ENCODE assay signal across 7 cellular contexts in the genomic region with DNA sequence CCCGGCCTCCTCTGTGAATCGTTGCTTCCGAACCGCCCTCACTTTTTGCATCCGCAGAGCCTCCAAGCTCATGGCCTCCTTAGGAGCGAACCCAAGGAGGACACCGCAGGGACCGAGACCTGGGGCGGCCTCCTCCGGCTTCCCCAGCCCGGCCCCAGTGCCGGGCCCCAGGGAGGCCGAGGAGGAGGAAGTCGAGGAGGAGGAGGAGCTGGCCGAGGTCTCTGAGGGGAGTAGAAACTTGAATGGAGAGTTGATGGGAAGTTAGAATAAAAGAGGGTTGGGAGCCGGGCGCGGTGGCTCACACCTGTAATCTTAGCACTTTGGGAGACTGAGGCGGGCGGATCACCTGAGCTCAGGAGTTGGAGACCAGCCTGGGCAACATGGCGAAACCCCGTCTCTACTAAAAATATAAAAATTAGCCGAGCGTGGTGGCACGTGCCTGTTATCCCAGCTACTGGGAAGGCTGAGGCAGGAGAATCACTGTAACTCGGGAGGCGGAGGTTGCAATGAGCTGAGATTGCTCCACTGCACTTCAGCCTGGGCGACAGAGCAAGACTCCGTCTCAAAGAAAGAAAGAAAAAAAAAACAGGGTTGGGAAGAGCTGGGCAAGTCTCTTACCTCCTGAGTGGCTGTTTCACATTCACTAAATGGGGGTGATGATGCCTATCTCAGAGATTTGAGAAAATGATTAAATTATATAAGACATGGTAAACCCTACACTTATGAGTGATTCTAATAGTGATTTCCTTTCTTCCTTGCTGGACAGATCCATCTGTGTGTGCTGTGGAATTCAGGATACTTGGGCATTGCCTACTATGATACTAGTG. TPM values are rescaled to one million over a fixed set of nuclear protein-coding genes. Genes with fewer than 3 reads are reported as not detected.
A peak's percentile ranks its signal among the peaks of the same experiment; 100 is the strongest.
DNase-seq lines count a peak whose midpoint lies in the region; ATAC-seq and TF ChIP-seq lines count a peak whose summit lies in the region.
"Had no signal": no experiment of that assay in that cellular context is flagged by ENCODE, and none has a peak within 500 bp of the region (broad histone marks: within the 10 kb centered on the region; RNA-seq: fewer than 3 reads in every experiment).

No MANE protein-coding gene starts in this region.

- H3K27me3 ChIP-seq in iPS DF 6.9 (ENCODE audit: control insufficient read depth, insufficient read depth, low read length) (no peaks in the 10 kb centered on the region), uterus (no peaks in the 10 kb centered on the region)

- H3K27ac ChIP-seq in RWPE1 (peak overlapping the region; percentile 96), iPS DF 6.9 (ENCODE audit: low read length) (no peak overlapping the region), uterus (peak overlapping the region; percentile 71 to 80)

- POLR2A ChIA-PET in RWPE1 (lab: Yijun Ruan, JAX; ENCODE audit: low non-redundant PET): no interaction called here

- TF ChIP-seq CTCF in GM12865 (IDR thresholded peaks at IDR 0.05; ENCODE audit: insufficient read depth, low read depth, low read length, missing control alignments): no peak
- TF ChIP-seq CTCF in RWPE1 (conservative IDR thresholded peaks at IDR 0.05; ENCODE audit: low read depth): no peak
- no peak for TF ChIP-seq CTCF in uterus (IDR thresholded peaks at IDR 0.05)

- no peak for ATAC-seq in GM18519 (IDR thresholded peaks at IDR 0.05; ENCODE audit: low FRiP score, unreplicated experiment)
- no peak for ATAC-seq in HG03469 (IDR thresholded peaks at IDR 0.05; ENCODE audit: unreplicated experiment)

- CTCF ChIA-PET in RWPE1 (lab: Yijun Ruan, JAX): interaction anchor here (0.6 to 1.7 kb wide), 2 partner anchors 29 to 46 kb away, joined by 3 to 5 read pairs; no protein-coding TSS in a partner anchor

- H3K36me3 ChIP-seq in iPS DF 6.9 (ENCODE audit: control insufficient read depth, insufficient read depth, low read length): no peaks in the 10 kb centered on the region
- no peaks in the 10 kb centered on the region for H3K36me3 ChIP-seq in uterus

- peak overlapping the region; percentile 90 for H3K4me3 ChIP-seq in GM12865 (ENCODE audit: low read depth, low read length)
- peak overlapping the region; percentile 35; the same call in 1 of the 2 replicates for H3K4me3 ChIP-seq in iPS DF 6.9 (ENCODE audit: low read length)
- H3K4me3 ChIP-seq in uterus: peak overlapping the region; percentile 60 to 85

- TF ChIP-seq POLR2A in uterus (IDR thresholded peaks at IDR 0.05): no peak

- no CpG with 5 or more reads among the region's 29 CpGs for WGBS in iPS DF 6.9 (ENCODE audit: insufficient coverage, insufficient read length)

- H3K9me3 ChIP-seq in iPS DF 6.9 (ENCODE audit: control insufficient read depth, insufficient read depth, low read length) (no peaks in the 10 kb centered on the region), uterus (no peaks in the 10 kb centered on the region)

- intact Hi-C loops in uterus (cut with DNase I; ENCODE audit: low total_unique reads): no loop called here

- H3K4me1 ChIP-seq in iPS DF 6.9 (ENCODE audit: control insufficient read depth, insufficient read depth, low read length): peaks cover 12% of the 10 kb centered on the region; the same call in 1 of the 2 replicates
- peaks cover 0 to 13% of the 10 kb centered on the region in 2 donors for H3K4me1 ChIP-seq in uterus

- DNase-seq in GM12865 (ENCODE audit: low read depth): peak; percentile 62
- peak; percentile 31 for DNase-seq in RWPE1 (ENCODE audit: low spot score)
- no peak for DNase-seq in iPS DF 6.9 (ENCODE audit: low read depth, low spot score)
- DNase-seq in uterus: no peak

RNA-seq across cellular contexts. Expression of a gene that starts 0.8 kb away (rescaled TPM):
- 10 to 100 TPM in 3 of 4 donors, not detected in 1; 16.7 to 41.5 (median 22.1) TPM for total RNA-seq in uterus

RNA-seq across cellular contexts. Expression of a gene that starts 4.3 kb away (rescaled TPM):
- 100 to 1,000 TPM; 173 to 328 (median 216) TPM for total RNA-seq in uterus

RNA-seq across cellular contexts. Expression of a gene that starts 11.5 kb away (rescaled TPM):
- 100 to 1,000 TPM in 3 of 4 donors, 10 to 100 TPM in 1; 97.6 to 240 (median 158) TPM for total RNA-seq in uterus

RNA-seq across cellular contexts. Expression of a gene that starts 17.4 kb away (rescaled TPM):
- total RNA-seq in uterus: under 1 TPM in 1 of 4 donors, not detected in 3; 0.49 TPM
- total RNA-seq: T-helper 1 cell treated with Interleukin-12 subunit alpha and Interleukin-12 subunit beta and Interleukin-4 antibody, amounts not matched to agents 30 ng/mL and 1 ng/mL, for 36 hours had no signal

RNA-seq across cellular contexts. Expression of a gene that starts 19.1 kb away (rescaled TPM):
- total RNA-seq in uterus: 1 to 10 TPM in 1 of 4 donors, not detected in 3; 1.4 TPM
- total RNA-seq: T-helper 1 cell treated with Interleukin-12 subunit alpha and Interleukin-12 subunit beta and Interleukin-4 antibody, amounts not matched to agents 30 ng/mL and 1 ng/mL, for 36 hours had no signal

Comparison
In these comparisons a context has a peak if more than half of its experiments do, and no peak if none do; other contexts are left out.
1. DNase-seq: peak in GM12865 (single experiment) and RWPE1 (single experiment); none in iPS DF 6.9 (single experiment) and uterus (0 of 2).
2. H3K4me3 ChIP-seq: peak in every context shown above with its lines; median percentile 90 in GM12865; 72 in uterus; 35 in iPS DF 6.9.